In genomic region chr2:74001781-74002514, GRCh38 we compare ENCODE assay signal across 8 cellular contexts. TPM values are rescaled to one million over a fixed set of nuclear protein-coding genes. Genes with fewer than 3 reads are reported as not detected.
DNase-seq lines count a peak whose midpoint lies in the region; ATAC-seq and TF ChIP-seq lines count a peak whose summit lies in the region.

No MANE protein-coding gene starts in this region.

- POLR2A ChIA-PET in HEK293T (lab: Yijun Ruan, JAX), result interaction anchor here (1.0 to 2.3 kb wide), 2 partner anchors 15 to 118 kb away, joined by 5 to 7 read pairs; no protein-coding TSS in a partner anchor

- ATAC-seq in GM19372 (IDR thresholded peaks at IDR 0.05; ENCODE audit: low read depth, unreplicated experiment), result peak; percentile 35
- peak; percentile 36 for ATAC-seq in HG03442 (IDR thresholded peaks at IDR 0.05; ENCODE audit: unreplicated experiment)

- H3K9me3 ChIP-seq in BLaER1 treated with 17β-estradiol and CSF1 and Interleukin-3, amounts not matched to agents 10 nM and 100 nM (replicated peaks in 1 of 11), result no peaks in the 10 kb centered on the region

- H3K4me3 Mint-ChIP-seq in nephron progenitor cell, result peak overlapping the region; percentile 78

- peaks cover 11% of the 10 kb centered on the region for H3K27me3 Mint-ChIP-seq in nephron progenitor cell (ENCODE audit: low read depth, poor library complexity)

- H3K4me3 ChIP-seq in BLaER1 treated with 17β-estradiol and CSF1 and Interleukin-3, amounts not matched to agents 10 nM and 100 nM, result peak overlapping the region; percentile 47 to 71 (median 60)
- peak overlapping the region; percentile 38 to 59 for H3K4me3 ChIP-seq in cardiac fibroblast (replicated peaks in 1 of 2; ENCODE audit: low read depth in 2 of 2, low read length in 2 of 2)

- no peak overlapping the region for H3K27ac Mint-ChIP-seq in nephron progenitor cell

- DNase-seq in cardiac fibroblast (ENCODE audit: low read depth in 2 of 2), result peak in 1 of 2 donors; percentile 39
- DNase-seq in nephron progenitor cell, result no peak
- no peak for DNase-seq in HEK293T (ENCODE audit: extremely low spot score)
- no peak for DNase-seq in posterior vena cava (ENCODE audit: low spot score)
- no peak for DNase-seq in activated CD4-positive, alpha-beta T cell treated with anti-CD3 and anti-CD28 coated beads, Interleukin-2, amount 50 U/mL, for 1 hour

- peaks cover 4% of the 10 kb centered on the region for H3K36me3 Mint-ChIP-seq in nephron progenitor cell (ENCODE audit: low read depth)

- no peaks in the 10 kb centered on the region for H3K27me3 ChIP-seq in BLaER1 treated with 17β-estradiol and CSF1 and Interleukin-3, amounts not matched to agents 10 nM and 100 nM

- H3K27ac ChIP-seq in BLaER1 treated with 17β-estradiol and CSF1 and Interleukin-3, amounts not matched to agents 10 nM and 100 nM, result no peak overlapping the region

- H3K4me2 ChIP-seq in BLaER1 treated with 17β-estradiol and CSF1 and Interleukin-3, amounts not matched to agents 10 nM and 100 nM, result peak overlapping the region; percentile 92 to 99 (median 98)

- H4K20me1 ChIP-seq in BLaER1 treated with 17β-estradiol and CSF1 and Interleukin-3, amounts not matched to agents 10 nM and 100 nM, result peaks cover 98 to 100% (median 99%) of the 10 kb centered on the region in 11 experiments

- peaks cover 93% of the 10 kb centered on the region for H3K4me1 Mint-ChIP-seq in nephron progenitor cell

- TF ChIP-seq CTCF in cardiac fibroblast (IDR thresholded peaks at IDR 0.05; ENCODE audit: low read depth, low read length) (peak; percentile 4), nephron progenitor cell (IDR thresholded peaks at IDR 0.05) (no peak)

- intact Hi-C loops in posterior vena cava (cut with DNase I), result loop anchor here in 1 of 2 donors (5.0 kb wide), 1 partner anchor 125 kb away; no protein-coding TSS in a partner anchor

- peak overlapping the region in 9 of 11 experiments; percentile 55 to 77 (median 69); a peak in 17 of 22 replicates for H3K9ac ChIP-seq in BLaER1 treated with 17β-estradiol and CSF1 and Interleukin-3, amounts not matched to agents 10 nM and 100 nM

- CTCF ChIA-PET in HEK293T (lab: Yijun Ruan, JAX), result interaction anchor here (0.7 kb wide), 1 partner anchor 129 kb away, joined by 4 read pairs; no protein-coding TSS in a partner anchor

- H3K9me3 Mint-ChIP-seq in nephron progenitor cell, result no peaks in the 10 kb centered on the region

- peaks cover 40 to 63% (median 54%) of the 10 kb centered on the region in 11 experiments for H3K36me3 ChIP-seq in BLaER1 treated with 17β-estradiol and CSF1 and Interleukin-3, amounts not matched to agents 10 nM and 100 nM

- H3K4me1 ChIP-seq in BLaER1 treated with 17β-estradiol and CSF1 and Interleukin-3, amounts not matched to agents 10 nM and 100 nM, result peaks cover 96 to 99% (median 98%) of the 10 kb centered on the region in 10 experiments

TF ChIP-seq in HEK293T, 16 proteins besides CTCF, POLR2A, EP300 and RAD21:
- TF ChIP-seq LEF1 (IDR thresholded peaks at IDR 0.05; ENCODE audit: borderline replicate concordance), result no peak
- no peak for TF ChIP-seq HDGF (IDR thresholded peaks at IDR 0.05; ENCODE audit: borderline replicate concordance)
- no peak for TF ChIP-seq ZNF384 (IDR thresholded peaks at IDR 0.05)
- no peak for TF ChIP-seq PKNOX1 (IDR thresholded peaks at IDR 0.05)
- no peak for TF ChIP-seq CTBP1 (IDR thresholded peaks at IDR 0.05; ENCODE audit: borderline replicate concordance)
- TF ChIP-seq FOXM1 (IDR thresholded peaks at IDR 0.05; ENCODE audit: borderline replicate concordance), result no peak
- TF ChIP-seq FOXK2 (IDR thresholded peaks at IDR 0.05), result no peak
- no peak for TF ChIP-seq SP1 (IDR thresholded peaks at IDR 0.05)
- no peak for TF ChIP-seq FOXA1 (IDR thresholded peaks at IDR 0.05)
- no peak for TF ChIP-seq L3MBTL2 (conservative IDR thresholded peaks at IDR 0.05)
- TF ChIP-seq NFRKB (IDR thresholded peaks at IDR 0.05), result no peak
- TF ChIP-seq BHLHE40 (IDR thresholded peaks at IDR 0.05; ENCODE audit: borderline replicate concordance), result no peak
- TF ChIP-seq ARNT (IDR thresholded peaks at IDR 0.05), result no peak
- TF ChIP-seq ELF4 (IDR thresholded peaks at IDR 0.05), result no peak
- TF ChIP-seq SUZ12 (IDR thresholded peaks at IDR 0.05), result no peak

RNA-seq across cellular contexts. Expression of gene TET3, which starts 17.2 kb away (rescaled TPM):
- total RNA-seq in posterior vena cava, result 1 to 10 TPM; 6.6 to 8.5 TPM
